18 cellular contexts compared by ENCODE assay signal in the genomic region with DNA sequence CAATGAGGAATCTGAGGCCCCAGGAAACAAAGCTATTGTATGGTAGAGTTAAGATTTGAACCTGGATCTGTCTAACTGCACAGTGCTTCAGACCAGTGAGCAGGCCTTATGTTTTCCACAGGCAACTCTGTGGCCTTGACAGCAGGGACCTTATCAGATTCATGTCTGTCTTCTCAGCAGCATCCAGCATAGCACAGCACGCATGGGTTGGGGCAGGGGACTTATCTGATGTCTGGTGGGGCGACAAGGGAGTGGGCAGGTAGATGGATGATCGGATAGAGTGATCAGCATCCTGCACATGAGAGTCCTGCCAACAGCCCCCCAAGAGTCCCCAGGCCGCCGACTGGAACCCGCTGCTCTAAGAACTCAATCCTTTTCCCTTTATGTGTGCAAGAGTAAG. TPM values are rescaled to one million over a fixed set of nuclear protein-coding genes. Genes with fewer than 3 reads are reported as not detected.
A peak's percentile ranks its signal among the peaks of the same experiment; 100 is the strongest.
DNase-seq lines count a peak whose midpoint lies in the region; ATAC-seq, FAIRE-seq and TF ChIP-seq lines count a peak whose summit lies in the region.
"Had no signal": no experiment of that assay in that cellular context is flagged by ENCODE, and none has a peak within 500 bp of the region (broad histone marks: within the 10 kb centered on the region; RNA-seq: fewer than 3 reads in every experiment).

No MANE protein-coding gene starts in this region.

- H2AFZ ChIP-seq in neural progenitor cell (replicated peaks) = no peak overlapping the region

- WGBS in A549 (ENCODE audit: missing lambda C conversion rate) = 81% methylated on average over 6 of the region's 6 CpGs
- WGBS in endodermal cell (ENCODE audit: insufficient coverage in 1 of 2, insufficient read length in 1 of 2), 2 experiments = 91 to 100% methylated on average over 2 to 5 of the region's 6 CpGs

- H3F3A ChIP-seq in neural progenitor cell (ENCODE audit: low read depth) = peaks cover 4% of the 10 kb centered on the region

- DNase-seq in A549 (ENCODE audit: low read depth in 1 of 2, low spot score in 1 of 2) (no peak), SK-N-MC (ENCODE audit: low read depth, low spot score) (no peak), endodermal cell (peak; percentile 34), neural progenitor cell (ENCODE audit: low spot score) (no peak), inferior parietal cortex (ENCODE audit: extremely low spot score) (no peak), NK-92 (lab: John Stamatoyannopoulos, UW; ENCODE audit: unreplicated experiment) (no peak)
- DNase-seq: Calu3; CD8-positive, alpha-beta T cell; GF-D8; KG1; MV-4-11; NCI-H510A; NCI-H748 treated with DMSO at 0.1 percent for 48 hours; SHP77 treated with DMSO at 0.1 percent for 48 hours had no signal

- H3K4me2 ChIP-seq in A549 (0 out of 3 replicates have a peak overlapping the region, but pooled peaks have one; percentile 72), neural progenitor cell (peak overlapping the region; percentile 40)

- CTCF ChIA-PET in A549 (lab: Yijun Ruan, JAX) = interaction anchor here (0.6 to 4.0 kb wide), 9 partner anchors 12 to 241 kb away, joined by 3 to 18 read pairs (median 4); no protein-coding TSS in a partner anchor

- no peaks in the 10 kb centered on the region for H3K27me3 Mint-ChIP-seq in endodermal cell (ENCODE audit: insufficient read depth)
- peaks cover 12% of the 10 kb centered on the region for H3K27me3 Mint-ChIP-seq in neural progenitor cell (ENCODE audit: insufficient read depth, low read depth)

- H3K27me3 ChIP-seq in endodermal cell (ENCODE audit: control insufficient read depth, insufficient read depth, low read length, poor library complexity, severe bottlenecking) (no peaks in the 10 kb centered on the region), neural progenitor cell (no peaks in the 10 kb centered on the region)
- H3K27me3 ChIP-seq: BLaER1 treated with 17β-estradiol and CSF1 and Interleukin-3, amounts not matched to agents 10 nM and 100 nM had no signal

- FAIRE-seq in A549 (lab: Jason Lieb, UNC) = no peak
- FAIRE-seq: H1 had no signal

- H4K20me1 ChIP-seq in neural progenitor cell (ENCODE audit: low read depth) = no peaks in the 10 kb centered on the region
- H4K20me1 ChIP-seq: BLaER1 treated with 17β-estradiol and CSF1 and Interleukin-3, amounts not matched to agents 10 nM and 100 nM had no signal

- H3K27ac ChIP-seq in A549 (peak overlapping the region in 1 of 2 experiments; percentile 6; a peak in 2 of 6 replicates), SK-N-MC (peak overlapping the region; percentile 99), endodermal cell (ENCODE audit: low read depth, low read length) (no peak overlapping the region), neural progenitor cell (no peak overlapping the region)
- H3K27ac ChIP-seq: BLaER1 treated with 17β-estradiol and CSF1 and Interleukin-3, amounts not matched to agents 10 nM and 100 nM had no signal

- TF ChIP-seq CTCF in A549 (IDR thresholded peaks at IDR 0.05) (no peak), endodermal cell (conservative IDR thresholded peaks at IDR 0.05) (no peak), neural progenitor cell (IDR thresholded peaks at IDR 0.05) (no peak)

- TF ChIP-seq EP300 in A549 (IDR thresholded peaks at IDR 0.05) = no peak

- ATAC-seq in A549 (0 out of 6 replicates have a peak, but pooled peaks of 1 of the 2 experiments have one; percentile 12), GM18873 (IDR thresholded peaks at IDR 0.05; ENCODE audit: low FRiP score, unreplicated experiment) (no peak)
- ATAC-seq: CD8-positive, alpha-beta T cell had no signal

- POLR2A ChIA-PET in A549 (lab: Yijun Ruan, JAX) = no interaction called here

- TF ChIP-seq RAD21 in A549 (conservative IDR thresholded peaks at IDR 0.05 in 1 of 2, IDR thresholded peaks at IDR 0.05 in 1 of 2) = no peak

- H3K36me3 ChIP-seq in SK-N-MC (ENCODE audit: insufficient read depth, low read length) = no peaks in the 10 kb centered on the region
- no peaks in the 10 kb centered on the region for H3K36me3 ChIP-seq in endodermal cell (ENCODE audit: control insufficient read depth, insufficient read depth, low read length)
- no peaks in the 10 kb centered on the region for H3K36me3 ChIP-seq in neural progenitor cell
- H3K36me3 ChIP-seq: BLaER1 treated with 17β-estradiol and CSF1 and Interleukin-3, amounts not matched to agents 10 nM and 100 nM had no signal

- no peak for TF ChIP-seq POLR2A in A549 (IDR thresholded peaks at IDR 0.05; ENCODE audit: low read length)

- H3K79me2 ChIP-seq in neural progenitor cell (ENCODE audit: low read depth) = no peaks in the 10 kb centered on the region

- H3K36me3 Mint-ChIP-seq in endodermal cell (ENCODE audit: low read depth) (no peaks in the 10 kb centered on the region), neural progenitor cell (no peaks in the 10 kb centered on the region)
- H3K36me3 Mint-ChIP-seq: CD8-positive, alpha-beta T cell had no signal

- no peaks in the 10 kb centered on the region for H3K9me3 ChIP-seq in A549
- H3K9me3 ChIP-seq in SK-N-MC (ENCODE audit: low read depth, low read length) = no peaks in the 10 kb centered on the region
- H3K9me3 ChIP-seq in endodermal cell (ENCODE audit: control insufficient read depth, low read length) = no peaks in the 10 kb centered on the region
- no peaks in the 10 kb centered on the region for H3K9me3 ChIP-seq in neural progenitor cell (ENCODE audit: low read depth)

- peaks cover 21% of the 10 kb centered on the region for H3K4me1 ChIP-seq in A549
- H3K4me1 ChIP-seq in endodermal cell (ENCODE audit: control insufficient read depth, insufficient read depth, low read length) = peaks cover 31% of the 10 kb centered on the region
- H3K4me1 ChIP-seq in neural progenitor cell = peaks cover 24% of the 10 kb centered on the region

- H3K27ac Mint-ChIP-seq in endodermal cell (peak overlapping the region; percentile 62), neural progenitor cell (peak overlapping the region; percentile 88)
- H3K27ac Mint-ChIP-seq: CD8-positive, alpha-beta T cell had no signal

- H3K9ac ChIP-seq in SK-N-MC (ENCODE audit: insufficient read length) (no peak overlapping the region), endodermal cell (ENCODE audit: extremely low read depth, low read length, poor library complexity, severe bottlenecking) (no peak overlapping the region), neural progenitor cell (no peak overlapping the region)
- H3K9ac ChIP-seq: BLaER1 treated with 17β-estradiol and CSF1 and Interleukin-3, amounts not matched to agents 10 nM and 100 nM had no signal

- H3K4me1 Mint-ChIP-seq in endodermal cell (peaks cover 55% of the 10 kb centered on the region), neural progenitor cell (peaks cover 56% of the 10 kb centered on the region)

- H3K4me3 Mint-ChIP-seq in endodermal cell (no peak overlapping the region), neural progenitor cell (peak overlapping the region; percentile 35)
- H3K4me3 Mint-ChIP-seq: CD8-positive, alpha-beta T cell had no signal

- no peak overlapping the region for H3K4me3 ChIP-seq in A549
- H3K4me3 ChIP-seq in SK-N-MC = no peak overlapping the region
- no peak overlapping the region for H3K4me3 ChIP-seq in endodermal cell (ENCODE audit: low read length)
- H3K4me3 ChIP-seq in neural progenitor cell = no peak overlapping the region
- H3K4me3 ChIP-seq: BLaER1 treated with 17β-estradiol and CSF1 and Interleukin-3, amounts not matched to agents 10 nM and 100 nM had no signal

- H3K9me3 Mint-ChIP-seq in endodermal cell (peaks cover 4% of the 10 kb centered on the region), neural progenitor cell (peaks cover 4% of the 10 kb centered on the region)
- H3K9me3 Mint-ChIP-seq: CD8-positive, alpha-beta T cell had no signal

TF ChIP-seq in A549, 52 proteins besides CTCF, POLR2A, EP300 and RAD21:
- TF ChIP-seq POLR2AphosphoS2 (conservative IDR thresholded peaks at IDR 0.05; ENCODE audit: low read length) (no peak), BHLHE40 (IDR thresholded peaks at IDR 0.05; ENCODE audit: low read depth, low read length) (no peak), ESRRA (IDR thresholded peaks at IDR 0.05; ENCODE audit: borderline replicate concordance, low read length) (no peak), EHF (CRISPR knock-in tag; IDR thresholded peaks at IDR 0.05) (no peak), FOSB (CRISPR knock-in tag; IDR thresholded peaks at IDR 0.05) (no peak), HEYL (CRISPR knock-in tag; IDR thresholded peaks at IDR 0.05) (no peak), HOXB5 (CRISPR knock-in tag; IDR thresholded peaks at IDR 0.05) (no peak), NR3C1 (IDR thresholded peaks at IDR 0.05) (no peak), ZSCAN20 (CRISPR knock-in tag; IDR thresholded peaks at IDR 0.05) (no peak), MAFK (IDR thresholded peaks at IDR 0.05; ENCODE audit: partially characterized antibody) (no peak), CBX2 (IDR thresholded peaks at IDR 0.05; ENCODE audit: borderline replicate concordance, low read depth) (no peak)

RNA-seq across cellular contexts. Expression of gene KCNF1, which starts 28.7 kb away (rescaled TPM):
- polyA plus RNA-seq in A549 (2011; rRNA removed) = 4.4 and 5.6 TPM in 2 replicates
- polyA plus RNA-seq in A549 (2012; cell fraction: cytosol; rRNA removed) = 16.6 and 23.6 TPM in 2 replicates
- polyA plus RNA-seq in A549 (2012; cell fraction: nucleus; rRNA removed) = 19.0 and 25.7 TPM in 2 replicates
- 3.7 to 4.2 TPM (median 4.0 TPM) in 3 replicates for polyA plus RNA-seq in A549 (2017; fragmentation: RNase III; extraction: RNeasy Plus Mini Kit Qiagen cat#74134 plus additional on column Dnase treatment)
- polyA minus RNA-seq in A549 (2011; rRNA and poly(A)+ RNA removed) = 8.1 and 10.3 TPM in 2 replicates
- total RNA-seq in endodermal cell = 10 to 100 TPM in 1 of 2 donors, 1 to 10 TPM in 1; 5.2 to 17.0 TPM
- polyA plus RNA-seq in endodermal cell (2013, experiment 1 of 2) = 3.5 TPM
- polyA plus RNA-seq in endodermal cell (2013, experiment 2 of 2) = 4.1 TPM
- total RNA-seq in neural progenitor cell (ENCODE audit: low replicate concordance) = 0.15 TPM in 1 of 2 replicates, not detected in the other
- total RNA-seq: Calu3; CD8-positive, alpha-beta T cell; RPMI7951 had no signal
